ENCODE assay signal across 8 cellular contexts in the genomic region with DNA sequence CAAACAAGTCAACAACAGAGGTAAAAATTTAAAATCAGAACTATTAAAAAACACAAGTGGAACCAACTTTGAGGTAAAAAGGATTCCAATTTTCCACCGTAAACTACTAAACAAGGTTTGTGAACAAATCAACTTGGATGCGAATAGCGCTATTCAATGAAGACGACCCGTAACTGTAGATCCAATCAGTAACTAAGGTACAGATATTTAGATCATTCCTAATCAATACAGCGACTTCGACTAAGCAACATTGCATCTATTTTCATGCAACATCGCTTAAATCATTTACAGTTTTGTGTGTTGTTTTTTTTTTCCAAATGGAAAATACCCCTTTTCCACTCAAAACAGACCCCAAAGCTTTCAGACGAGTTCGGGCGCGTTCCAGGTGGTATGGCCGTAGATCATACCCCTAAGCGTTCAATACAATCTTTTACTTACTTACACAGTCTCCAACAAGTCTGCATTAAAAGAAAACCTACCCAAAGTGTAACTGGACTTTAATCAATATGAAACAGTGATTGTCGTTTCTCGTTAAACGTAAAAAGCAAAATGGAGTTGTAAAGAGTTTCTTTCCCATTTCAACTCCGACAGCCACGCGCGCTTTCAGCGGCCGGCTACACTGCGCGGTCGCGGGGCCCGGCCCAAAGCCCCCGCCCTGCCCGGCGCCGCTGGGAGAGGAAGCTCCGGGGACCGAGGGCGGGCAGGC. TPM values are rescaled to one million over a fixed set of nuclear protein-coding genes. Genes with fewer than 3 reads are reported as not detected.
DNase-seq lines count a peak whose midpoint lies in the region; ATAC-seq and TF ChIP-seq lines count a peak whose summit lies in the region.

No MANE protein-coding gene starts in this region.

- TF ChIP-seq CTCF in foreskin fibroblast (IDR thresholded peaks at IDR 0.05; ENCODE audit: low read depth, low read length), result no peak
- TF ChIP-seq CTCF in retinal pigment epithelial cell (conservative IDR thresholded peaks at IDR 0.05; ENCODE audit: low read depth, low read length), result no peak

- peaks cover 3% of the 10 kb centered on the region for H3K36me3 Mint-ChIP-seq in T-cell

- H3K4me3 Mint-ChIP-seq in T-cell, result peak overlapping the region; percentile 88 to 94 (median 91)

- POLR2A ChIA-PET in T-cell (lab: Charles Lee), result interaction anchor here in 1 of 2 donors (0.6 to 1.2 kb wide), 2 partner anchors 26 to 59 kb away, joined by 3 to 4 read pairs; partner anchors contain the start of gene DAG1

- ATAC-seq in GM21390 (IDR thresholded peaks at IDR 0.05; ENCODE audit: unreplicated experiment) (peak; percentile 18), T-cell (replicated peaks in 1 of 4) (no peak)

- peaks cover 71 to 78% (median 72%) of the 10 kb centered on the region in 3 donors for H3K4me1 Mint-ChIP-seq in T-cell

- peak in 1 of 34 experiments; percentile 42 for DNase-seq in T-cell
- no peak for DNase-seq in foreskin fibroblast
- no peak for DNase-seq in retinal pigment epithelial cell (ENCODE audit: low read depth)
- DNase-seq in LoVo (ENCODE audit: low spot score), result no peak
- no peak for DNase-seq in NCI-H187 (lab: John Stamatoyannopoulos, UW)
- DNase-seq in OCI-M2 (lab: John Stamatoyannopoulos, UW; ENCODE audit: unreplicated experiment), result no peak
- DNase-seq in Ammon's horn (ENCODE audit: low spot score), result no peak

- no peaks in the 10 kb centered on the region for H3K27me3 Mint-ChIP-seq in T-cell

- peak overlapping the region; percentile 78 to 91 for H3K4me3 ChIP-seq in foreskin fibroblast (ENCODE audit: low read depth in 1 of 2, low read length in 2 of 2)
- peak overlapping the region; percentile 77 for H3K4me3 ChIP-seq in retinal pigment epithelial cell (ENCODE audit: low read length)

- H3K27ac Mint-ChIP-seq in T-cell, result peak overlapping the region; percentile 92

- CTCF ChIA-PET in T-cell (lab: Charles Lee), result interaction anchor here (0.7 to 2.3 kb wide), 4 partner anchors 15 to 116 kb away, joined by 3 to 23 read pairs (median 6); partner anchors contain the start of gene USP4 (in 1 of the 2)

- H3K9me3 Mint-ChIP-seq in T-cell, result no peaks in the 10 kb centered on the region

RNA-seq across cellular contexts. Expression of gene RHOA, which starts 0.8 kb away (rescaled TPM):
- total RNA-seq in T-cell, result 100 to 1,000 TPM; 247 to 279 (median 269) TPM

RNA-seq across cellular contexts. Expression of gene TCTA, which starts 1.2 kb away (rescaled TPM):
- 10 to 100 TPM; 22.8 to 38.2 (median 34.3) TPM for total RNA-seq in T-cell

RNA-seq across cellular contexts. Expression of gene AMT, which starts 11.3 kb away (rescaled TPM):
- 10 to 100 TPM in 4 of 5 donors, 1 to 10 TPM in 1; 9.6 to 14.1 (median 11.1) TPM for total RNA-seq in T-cell

RNA-seq across cellular contexts. Expression of gene NICN1, which starts 18.1 kb away (rescaled TPM):
- total RNA-seq in T-cell, result 10 to 100 TPM; 17.5 to 26.1 (median 24.1) TPM

RNA-seq across cellular contexts. Expression of gene GPX1, which starts 52.8 kb away (rescaled TPM):
- total RNA-seq in T-cell, result 10 to 100 TPM; 45.1 to 87.5 (median 73.8) TPM
